22 cellular contexts compared by ENCODE assay signal in the genomic region with DNA sequence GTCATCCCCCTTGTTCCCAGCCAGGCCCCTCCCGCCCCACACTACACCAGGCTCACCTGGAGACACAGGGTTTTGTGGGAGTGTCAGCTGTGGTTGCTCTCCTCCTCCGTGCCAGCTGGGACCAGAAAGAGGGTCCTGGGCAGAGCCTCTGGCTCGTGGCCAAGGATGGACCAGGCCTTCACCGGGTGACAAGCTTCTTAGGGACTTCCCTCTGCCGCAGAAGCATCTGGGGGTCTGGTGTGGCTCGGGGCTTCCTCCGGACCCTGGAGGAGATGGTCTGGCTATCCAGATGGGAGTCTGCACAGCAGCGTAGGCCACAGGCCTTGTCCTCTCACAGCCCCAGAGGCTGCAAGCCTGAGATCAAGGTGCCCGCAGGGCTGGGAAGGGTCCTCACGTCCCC.
DNase-seq lines count a peak whose midpoint lies in the region; ATAC-seq, FAIRE-seq and TF ChIP-seq lines count a peak whose summit lies in the region.
"Had no signal": no experiment of that assay in that cellular context is flagged by ENCODE, and none has a peak within 500 bp of the region (broad histone marks: within the 10 kb centered on the region; RNA-seq: fewer than 3 reads in every experiment).

No MANE protein-coding gene starts in this region.

- H3K36me3 ChIP-seq in BLaER1 (no peaks in the 10 kb centered on the region), kidney (ENCODE audit: control insufficient read depth in 1 of 2, insufficient read depth in 2 of 2, low read length in 2 of 2) (no peaks in the 10 kb centered on the region)

- no peaks in the 10 kb centered on the region for H3K36me3 Mint-ChIP-seq in chondrocyte (ENCODE audit: low read depth)
- H3K36me3 Mint-ChIP-seq: CD14-positive monocyte; CD4-positive, alpha-beta memory T cell; CD4-positive, CD25-positive, alpha-beta regulatory T cell; CD8-positive, alpha-beta memory T cell had no signal

- 0 out of 2 replicates have a peak, but pooled peaks cover 3% of the 10 kb centered on the region for H3K27me3 ChIP-seq in BLaER1

- H3K27me3 Mint-ChIP-seq in chondrocyte (ENCODE audit: low read depth), result peaks cover 14% of the 10 kb centered on the region

- no peaks in the 10 kb centered on the region for H3K4me1 Mint-ChIP-seq in chondrocyte (ENCODE audit: low read depth)
- H3K4me1 Mint-ChIP-seq: B cell; CD4-positive, alpha-beta memory T cell; CD4-positive, CD25-positive, alpha-beta regulatory T cell; CD8-positive, alpha-beta memory T cell had no signal

- H3K9me3 ChIP-seq in BLaER1 (no peaks in the 10 kb centered on the region), kidney (ENCODE audit: control insufficient read depth in 1 of 2, low read length in 2 of 2) (no peaks in the 10 kb centered on the region)
- H3K9me3 ChIP-seq: A549, Caco-2 had no signal

- no peak overlapping the region for H3K4me3 ChIP-seq in BLaER1
- no peak overlapping the region for H3K4me3 ChIP-seq in kidney (ENCODE audit: low read length in 2 of 2)
- H3K4me3 ChIP-seq: A549 had no signal

- H3K9ac ChIP-seq in BLaER1, result no peak overlapping the region
- no peak overlapping the region for H3K9ac ChIP-seq in kidney (ENCODE audit: low read length in 2 of 2)

- DNase-seq in Right ventricle myocardium inferior (ENCODE audit: missing footprints) (peak; percentile 27), left cardiac atrium (no peak), kidney (peak; percentile 64), chondrocyte (ENCODE audit: low spot score) (no peak)
- DNase-seq: AML-193; C1 segment of cervical spinal cord; Caco-2; Calu3; CD4-positive, alpha-beta memory T cell; CD4-positive, CD25-positive, alpha-beta regulatory T cell; CD8-positive, alpha-beta memory T cell; DMS79 treated with DMSO at 0.1 percent for 48 hours; GF-D8 had no signal

- ATAC-seq in Right ventricle myocardium inferior (no peak), left cardiac atrium (no peak), GM18873 (IDR thresholded peaks at IDR 0.05; ENCODE audit: low FRiP score, unreplicated experiment) (no peak)
- ATAC-seq: A549 had no signal

- no peaks in the 10 kb centered on the region for H4K20me1 ChIP-seq in BLaER1

- intact Hi-C loops in Right ventricle myocardium inferior (cut with DNase I) (no loop called here), left cardiac atrium (cut with DNase I) (no loop called here), kidney (cut with DNase I) (no loop called here)

- H3K4me1 ChIP-seq in BLaER1 (peaks cover 50% of the 10 kb centered on the region), kidney (ENCODE audit: control insufficient read depth in 1 of 2, insufficient read depth in 1 of 2, low read depth in 1 of 2, low read length in 2 of 2) (peaks cover 0 to 7% of the 10 kb centered on the region in 2 donors)

- no peak overlapping the region for H3K27ac Mint-ChIP-seq in chondrocyte (ENCODE audit: unreplicated experiment)
- H3K27ac Mint-ChIP-seq: B cell; CD4-positive, alpha-beta memory T cell had no signal

- TF ChIP-seq CTCF in kidney (IDR thresholded peaks at IDR 0.05; ENCODE audit: borderline replicate concordance, extremely low read depth, insufficient read depth) (no peak), chondrocyte (IDR thresholded peaks at IDR 0.05) (no peak)

- H3K4me3 Mint-ChIP-seq in chondrocyte (ENCODE audit: unreplicated experiment), result no peak overlapping the region
- H3K4me3 Mint-ChIP-seq: B cell; CD14-positive monocyte; CD4-positive, alpha-beta memory T cell; CD4-positive, CD25-positive, alpha-beta regulatory T cell; CD8-positive, alpha-beta memory T cell had no signal

- H3K27ac ChIP-seq in BLaER1 (no peak overlapping the region), kidney (ENCODE audit: low read depth in 2 of 2, low read length in 2 of 2) (no peak overlapping the region)
- H3K27ac ChIP-seq: 22Rv1, A549 had no signal

- no peak for FAIRE-seq in kidney (lab: Jason Lieb, UNC)
- FAIRE-seq: A549, D721Med, G401.6, GM12891 had no signal

- peak overlapping the region; percentile 79; the same call in 1 of the 2 replicates for H3K4me2 ChIP-seq in BLaER1
- H3K4me2 ChIP-seq: A549 had no signal

- no peaks in the 10 kb centered on the region for H3K9me3 Mint-ChIP-seq in chondrocyte (ENCODE audit: low read depth)
- H3K9me3 Mint-ChIP-seq: CD8-positive, alpha-beta memory T cell had no signal

Comparison
In these comparisons a context has a peak if more than half of its experiments do, and no peak if none do; other contexts are left out.
1. DNase-seq: peak in Right ventricle myocardium inferior (single experiment) and kidney (single experiment); none in left cardiac atrium (single experiment) and chondrocyte (single experiment).